Comparison of ENCODE assay signal across 1 cellular context in genomic region chr11:65540290-65541092, GRCh38.
A peak's percentile ranks its signal among the peaks of the same experiment; 100 is the strongest.
TF ChIP-seq lines count a peak whose summit lies in the region.

No MANE protein-coding gene starts in this region.

TF ChIP-seq in GM12878, 131 proteins besides CTCF, POLR2A, EP300 and RAD21 (continued from another document):
- no peak for TF ChIP-seq PKNOX1 (IDR thresholded peaks at IDR 0.05)
- TF ChIP-seq TCF7 (IDR thresholded peaks at IDR 0.05; ENCODE audit: borderline replicate concordance): no peak
- no peak for TF ChIP-seq ZNF24 (IDR thresholded peaks at IDR 0.05)
- TF ChIP-seq MEF2B (IDR thresholded peaks at IDR 0.05; ENCODE audit: partially characterized antibody, poor library complexity, severe bottlenecking): no peak
- TF ChIP-seq BHLHE40 (IDR thresholded peaks at IDR 0.05; ENCODE audit: borderline replicate concordance in 1 of 2, low read depth in 2 of 2, low read length in 1 of 2): peak; percentile 23 to 78; a peak in 2 of 4 replicates
- TF ChIP-seq ETV6 (conservative IDR thresholded peaks at IDR 0.05 in 1 of 2, IDR thresholded peaks at IDR 0.05 in 1 of 2; ENCODE audit: borderline replicate concordance in 1 of 2, low read depth in 1 of 2): 0 out of 4 replicates have a peak, but pooled peaks of 1 of the 2 experiments have one; percentile 18
- TF ChIP-seq ZNF687 (IDR thresholded peaks at IDR 0.05): 0 out of 2 replicates have a peak, but pooled peaks have one; percentile 8
- no peak for TF ChIP-seq CHD2 (IDR thresholded peaks at IDR 0.05; ENCODE audit: borderline replicate concordance, low read depth, low read length)
- peak; percentile 25; the same call in 1 of the 2 replicates for TF ChIP-seq HDGF (IDR thresholded peaks at IDR 0.05)
- TF ChIP-seq ATF7 (IDR thresholded peaks at IDR 0.05; ENCODE audit: low read depth): 0 out of 2 replicates have a peak, but pooled peaks have one; percentile 6
- no peak for TF ChIP-seq PBX3 (IDR thresholded peaks at IDR 0.05; ENCODE audit: insufficient replicate concordance, low read depth, low read length)
